In the genomic region with DNA sequence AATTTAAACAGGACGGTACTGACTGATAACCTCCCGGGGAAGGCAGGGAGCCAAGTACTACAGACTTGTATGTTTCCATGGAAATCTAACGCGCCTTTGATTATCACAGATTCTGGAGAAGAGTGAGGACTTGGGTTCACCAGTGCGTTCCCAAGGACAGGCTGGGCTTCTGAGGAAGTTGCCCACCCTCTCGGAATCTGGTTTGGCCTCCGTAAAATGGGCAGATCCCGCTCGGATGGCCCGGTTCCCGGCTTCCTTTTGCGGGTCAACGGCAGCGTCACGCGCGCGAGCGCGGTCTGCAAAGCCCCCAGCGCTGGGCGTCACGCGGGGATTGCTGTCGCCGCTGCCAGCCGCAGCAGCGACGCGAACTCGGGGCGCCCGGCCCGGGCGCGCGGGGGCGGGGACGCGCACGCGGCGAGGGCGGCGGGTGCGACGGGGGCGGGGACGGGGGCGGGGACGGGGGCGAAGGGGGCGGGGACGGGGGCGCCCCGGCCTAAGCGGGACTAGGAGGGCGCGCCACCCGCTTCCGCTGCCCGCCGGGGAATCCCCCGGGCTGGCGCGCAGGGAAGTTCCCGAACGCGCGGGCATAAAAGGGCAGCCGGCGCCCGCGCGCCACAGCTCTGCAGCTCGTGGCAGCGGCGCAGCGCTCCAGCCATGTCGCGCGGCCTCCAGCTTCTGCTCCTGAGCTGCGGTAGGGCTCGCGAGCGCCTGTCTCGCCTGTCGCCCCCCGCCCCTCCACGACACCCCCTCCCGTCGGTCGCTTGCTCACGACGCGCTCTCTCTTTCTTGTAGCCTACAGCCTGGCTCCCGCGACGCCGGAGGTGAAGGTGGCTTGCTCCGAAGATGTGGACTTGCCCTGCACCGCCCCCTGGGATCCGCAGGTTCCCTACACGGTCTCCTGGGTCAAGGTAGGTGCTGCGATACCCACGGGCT, we compare ENCODE assay signal across 1 cellular context.
A peak's percentile ranks its signal among the peaks of the same experiment; 100 is the strongest.
TF ChIP-seq lines count a peak whose summit lies in the region.

A gene with protein sequence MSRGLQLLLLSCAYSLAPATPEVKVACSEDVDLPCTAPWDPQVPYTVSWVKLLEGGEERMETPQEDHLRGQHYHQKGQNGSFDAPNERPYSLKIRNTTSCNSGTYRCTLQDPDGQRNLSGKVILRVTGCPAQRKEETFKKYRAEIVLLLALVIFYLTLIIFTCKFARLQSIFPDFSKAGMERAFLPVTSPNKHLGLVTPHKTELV (plus strand): TSS at position 615 of the 933 bp plus-strand sequence. CDS start 40 bp downstream, at position 655.

TF ChIP-seq in HepG2, 621 proteins besides CTCF, POLR2A, EP300 and RAD21 (continued from another document and continues in another):
- TF ChIP-seq RFXANK (CRISPR knock-in tag; IDR thresholded peaks at IDR 0.05), result no peak
- TF ChIP-seq MED13 (CRISPR knock-in tag; IDR thresholded peaks at IDR 0.05), result no peak
- TF ChIP-seq ZNF768 (CRISPR knock-in tag; IDR thresholded peaks at IDR 0.05), result peak; percentile 98
- TF ChIP-seq CC2D1A (CRISPR knock-in tag; IDR thresholded peaks at IDR 0.05), result no peak
- TF ChIP-seq ZNF24 (IDR thresholded peaks at IDR 0.05), result no peak
- no peak for TF ChIP-seq MAFK (conservative IDR thresholded peaks at IDR 0.05 in 1 of 2, IDR thresholded peaks at IDR 0.05 in 1 of 2; ENCODE audit: low read length in 2 of 2)
- TF ChIP-seq ERF (CRISPR knock-in tag; IDR thresholded peaks at IDR 0.05), result no peak; the same call in 1 of the 2 replicates
- TF ChIP-seq, protein P1, sequence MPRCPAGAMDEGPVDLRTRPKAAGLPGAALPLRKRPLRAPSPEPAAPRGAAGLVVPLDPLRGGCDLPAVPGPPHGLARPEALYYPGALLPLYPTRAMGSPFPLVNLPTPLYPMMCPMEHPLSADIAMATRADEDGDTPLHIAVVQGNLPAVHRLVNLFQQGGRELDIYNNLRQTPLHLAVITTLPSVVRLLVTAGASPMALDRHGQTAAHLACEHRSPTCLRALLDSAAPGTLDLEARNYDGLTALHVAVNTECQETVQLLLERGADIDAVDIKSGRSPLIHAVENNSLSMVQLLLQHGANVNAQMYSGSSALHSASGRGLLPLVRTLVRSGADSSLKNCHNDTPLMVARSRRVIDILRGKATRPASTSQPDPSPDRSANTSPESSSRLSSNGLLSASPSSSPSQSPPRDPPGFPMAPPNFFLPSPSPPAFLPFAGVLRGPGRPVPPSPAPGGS (CRISPR knock-in tag; IDR thresholded peaks at IDR 0.05), result peak; percentile 95; the same call in 1 of the 2 replicates
- peak; percentile 23; the same call in 1 of the 2 replicates for TF ChIP-seq ATF7-NPFF (CRISPR knock-in tag; IDR thresholded peaks at IDR 0.05; ENCODE audit: low read depth)
- no peak for TF ChIP-seq ETV5 (CRISPR knock-in tag; IDR thresholded peaks at IDR 0.05; ENCODE audit: borderline replicate concordance)
- no peak for TF ChIP-seq ZNF431 (CRISPR knock-in tag; IDR thresholded peaks at IDR 0.05; ENCODE audit: borderline replicate concordance, low read depth)
- no peak for TF ChIP-seq SRSF9 (IDR thresholded peaks at IDR 0.05; ENCODE audit: borderline replicate concordance, insufficient read depth, low read depth, low read length, poor library complexity, severe bottlenecking)
- TF ChIP-seq ZNF382 (CRISPR knock-in tag; IDR thresholded peaks at IDR 0.05; ENCODE audit: borderline replicate concordance), result no peak
- peak; percentile 78 for TF ChIP-seq YEATS4 (CRISPR knock-in tag; IDR thresholded peaks at IDR 0.05; ENCODE audit: borderline replicate concordance)
- TF ChIP-seq ARID5B (CRISPR knock-in tag; IDR thresholded peaks at IDR 0.05), result peak; percentile 45; the same call in 1 of the 2 replicates
- TF ChIP-seq ZBTB1 (CRISPR knock-in tag; IDR thresholded peaks at IDR 0.05; ENCODE audit: borderline replicate concordance), result no peak
- TF ChIP-seq NONO (IDR thresholded peaks at IDR 0.05), result no peak
- TF ChIP-seq NONO (CRISPR knock-in tag; conservative IDR thresholded peaks at IDR 0.05), result peak; percentile 55; the same call in 1 of the 2 replicates
- TF ChIP-seq KDM1A (CRISPR knock-in tag; IDR thresholded peaks at IDR 0.05), result no peak
- TF ChIP-seq ZNF468 (CRISPR knock-in tag; IDR thresholded peaks at IDR 0.05), result no peak
- TF ChIP-seq, protein P2, sequence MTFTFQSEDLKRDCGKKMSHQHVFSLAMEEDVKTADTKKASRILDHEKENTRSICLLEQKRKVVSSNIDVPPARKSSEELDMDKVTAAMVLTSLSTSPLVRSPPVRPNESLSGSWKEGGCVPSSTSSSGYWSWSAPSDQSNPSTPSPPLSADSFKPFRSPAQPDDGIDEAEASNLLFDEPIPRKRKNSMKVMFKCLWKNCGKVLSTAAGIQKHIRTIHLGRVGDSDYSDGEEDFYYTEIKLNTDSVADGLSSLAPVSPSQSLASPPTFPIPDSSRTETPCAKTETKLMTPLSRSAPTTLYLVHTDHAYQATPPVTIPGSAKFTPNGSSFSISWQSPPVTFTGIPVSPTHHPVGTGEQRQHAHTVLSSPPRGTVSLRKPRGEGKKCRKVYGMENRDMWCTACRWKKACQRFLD (CRISPR knock-in tag; IDR thresholded peaks at IDR 0.05; ENCODE audit: borderline replicate concordance), result 0 out of 2 replicates have a peak, but pooled peaks have one; percentile 37
- no peak for TF ChIP-seq SMAD9 (CRISPR knock-in tag; IDR thresholded peaks at IDR 0.05)
- TF ChIP-seq, protein P3, sequence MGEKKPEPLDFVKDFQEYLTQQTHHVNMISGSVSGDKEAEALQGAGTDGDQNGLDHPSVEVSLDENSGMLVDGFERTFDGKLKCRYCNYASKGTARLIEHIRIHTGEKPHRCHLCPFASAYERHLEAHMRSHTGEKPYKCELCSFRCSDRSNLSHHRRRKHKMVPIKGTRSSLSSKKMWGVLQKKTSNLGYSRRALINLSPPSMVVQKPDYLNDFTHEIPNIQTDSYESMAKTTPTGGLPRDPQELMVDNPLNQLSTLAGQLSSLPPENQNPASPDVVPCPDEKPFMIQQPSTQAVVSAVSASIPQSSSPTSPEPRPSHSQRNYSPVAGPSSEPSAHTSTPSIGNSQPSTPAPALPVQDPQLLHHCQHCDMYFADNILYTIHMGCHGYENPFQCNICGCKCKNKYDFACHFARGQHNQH (CRISPR knock-in tag; IDR thresholded peaks at IDR 0.05), result no peak
- no peak for TF ChIP-seq GTF2F1 (IDR thresholded peaks at IDR 0.05; ENCODE audit: low read length)
- TF ChIP-seq ZBTB3 (CRISPR knock-in tag; IDR thresholded peaks at IDR 0.05; ENCODE audit: borderline replicate concordance, low read depth), result no peak
- no peak for TF ChIP-seq AKNA (CRISPR knock-in tag; IDR thresholded peaks at IDR 0.05; ENCODE audit: borderline replicate concordance)
- TF ChIP-seq ZSCAN12 (CRISPR knock-in tag; IDR thresholded peaks at IDR 0.05), result no peak
- no peak for TF ChIP-seq ZNF557 (CRISPR knock-in tag; IDR thresholded peaks at IDR 0.05)
- peak; percentile 54 for TF ChIP-seq MAX (IDR thresholded peaks at IDR 0.05)
- TF ChIP-seq NFE2L1 (CRISPR knock-in tag; IDR thresholded peaks at IDR 0.05; ENCODE audit: borderline replicate concordance), result no peak
- 0 out of 2 replicates have a peak, but pooled peaks have one; percentile 2 for TF ChIP-seq ZNF232 (CRISPR knock-in tag; IDR thresholded peaks at IDR 0.05; ENCODE audit: borderline replicate concordance)
- TF ChIP-seq KAT2B (IDR thresholded peaks at IDR 0.05; ENCODE audit: borderline replicate concordance, low read depth, low read length), result no peak
- no peak for TF ChIP-seq ZNF597 (CRISPR knock-in tag; IDR thresholded peaks at IDR 0.05)
- no peak for TF ChIP-seq ARNT (IDR thresholded peaks at IDR 0.05)
- TF ChIP-seq DPF2 (CRISPR knock-in tag; IDR thresholded peaks at IDR 0.05; ENCODE audit: borderline replicate concordance, low read depth), result no peak
- no peak for TF ChIP-seq SALL2 (CRISPR knock-in tag; IDR thresholded peaks at IDR 0.05)
- TF ChIP-seq ZNF549 (CRISPR knock-in tag; IDR thresholded peaks at IDR 0.05), result no peak
- TF ChIP-seq TEAD3 (CRISPR knock-in tag; optimal IDR thresholded peaks at IDR 0.05; ENCODE audit: borderline replicate concordance), result no peak
- no peak for TF ChIP-seq SP4 (CRISPR knock-in tag; IDR thresholded peaks at IDR 0.05)
- TF ChIP-seq ZNF33A (CRISPR knock-in tag; IDR thresholded peaks at IDR 0.05; ENCODE audit: borderline replicate concordance), result no peak
- TF ChIP-seq PLRG1 (conservative IDR thresholded peaks at IDR 0.05), result no peak
- TF ChIP-seq ZNF574 (CRISPR knock-in tag; IDR thresholded peaks at IDR 0.05), result 0 out of 2 replicates have a peak, but pooled peaks have one; percentile 29
- 0 out of 2 replicates have a peak, but pooled peaks have one; percentile 21 for TF ChIP-seq CHCHD3 (CRISPR knock-in tag; IDR thresholded peaks at IDR 0.05)
- TF ChIP-seq ASH2L (IDR thresholded peaks at IDR 0.05; ENCODE audit: insufficient read length, low read depth, low read length), result no peak
